Comparison of ENCODE assay signal across 11 cellular contexts in genomic region chr18:46660955-46661749, GRCh38. TPM values are rescaled to one million over a fixed set of nuclear protein-coding genes. Genes with fewer than 3 reads are reported as not detected.
A peak's percentile ranks its signal among the peaks of the same experiment; 100 is the strongest.
DNase-seq lines count a peak whose midpoint lies in the region; ATAC-seq and TF ChIP-seq lines count a peak whose summit lies in the region.
"Had no signal": no experiment of that assay in that cellular context is flagged by ENCODE, and none has a peak within 500 bp of the region (broad histone marks: within the 10 kb centered on the region; RNA-seq: fewer than 3 reads in every experiment).

No MANE protein-coding gene starts in this region.

- H3K9ac ChIP-seq in fibroblast of lung (ENCODE audit: insufficient read depth, low read length): no peak overlapping the region

- H3K36me3 Mint-ChIP-seq in activated CD8-positive, alpha-beta T cell treated with anti-CD3 and anti-CD28 coated beads, Interleukin-2, amount 10 ng/mL, durations not matched to agents 7 days and 5 days (ENCODE audit: low read depth): no peaks in the 10 kb centered on the region

- CTCF ChIA-PET in activated CD8-positive, alpha-beta T cell treated with anti-CD3 and anti-CD28 coated beads, Interleukin-2, amount 10 ng/mL, durations not matched to agents 7 days and 5 days (lab: Charles Lee): interaction anchor here (1.3 to 7.2 kb wide), 5 partner anchors 38 to 513 kb away, joined by 3 to 115 read pairs (median 3); a partner anchor contains a TSS

- POLR2A ChIA-PET in activated CD8-positive, alpha-beta T cell treated with anti-CD3 and anti-CD28 coated beads, Interleukin-2, amount 10 ng/mL, durations not matched to agents 7 days and 5 days (lab: Charles Lee): interaction anchor here (1.0 kb wide), 1 partner anchor 10 kb away, joined by 3 read pairs; no protein-coding TSS in a partner anchor

- no peak overlapping the region for H3K4me2 ChIP-seq in fibroblast of lung (ENCODE audit: extremely low read depth, insufficient read depth, low read length)

- no peak for ATAC-seq in activated CD8-positive, alpha-beta T cell treated with anti-CD3 and anti-CD28 coated beads, Interleukin-2, amount 10 ng/mL, durations not matched to agents 7 days and 5 days
- ATAC-seq in HG02981 (IDR thresholded peaks at IDR 0.05; ENCODE audit: unreplicated experiment) (no peak), HG02571 (IDR thresholded peaks at IDR 0.05; ENCODE audit: unreplicated experiment) (no peak)

- H3K27me3 ChIP-seq in fibroblast of lung (ENCODE audit: control insufficient read depth, insufficient read depth, low read length): no peaks in the 10 kb centered on the region

- no peak overlapping the region for H3K27ac ChIP-seq in fibroblast of lung (ENCODE audit: insufficient read depth, low read length)

- no peak overlapping the region for H3K27ac Mint-ChIP-seq in activated CD8-positive, alpha-beta T cell treated with anti-CD3 and anti-CD28 coated beads, Interleukin-2, amount 10 ng/mL, durations not matched to agents 7 days and 5 days

- peaks cover 3% of the 10 kb centered on the region for H3K4me1 Mint-ChIP-seq in activated CD8-positive, alpha-beta T cell treated with anti-CD3 and anti-CD28 coated beads, Interleukin-2, amount 10 ng/mL, durations not matched to agents 7 days and 5 days (ENCODE audit: low read depth)

- H3K4me3 ChIP-seq in fibroblast of lung (replicated peaks in 1 of 4; ENCODE audit: control extremely low read depth in 1 of 4, insufficient read depth in 1 of 4, low read depth in 3 of 4, low read length in 4 of 4): no peak overlapping the region

- DNase-seq in Daoy (ENCODE audit: low read depth) (peak; percentile 14), NCI-H82 treated with DMSO at 0.1 percent for 48 hours (lab: John Stamatoyannopoulos, UW; ENCODE audit: unreplicated experiment) (peak; percentile 12), fibroblast of lung (ENCODE audit: low read depth in 2 of 2) (peak; percentile 27 to 40), occipital lobe (lab: John Stamatoyannopoulos, UW) (peak; percentile 80)
- no peak for DNase-seq in activated CD8-positive, alpha-beta T cell treated with anti-CD3 and anti-CD28 coated beads, Interleukin-2, amount 10 ng/mL, durations not matched to agents 7 days and 5 days
- DNase-seq in activated naive CD4-positive, alpha-beta T cell treated with Interleukin-2 at 50 U/mL for 16 hours: no peak
- DNase-seq: NCI-H226; stimulated activated CD8-positive, alpha-beta memory T cell treated with anti-CD3 and anti-CD28 coated beads, Interleukin-4, amount 100 ng/mL, for 48 hours; T1000 had no signal

- H2AFZ ChIP-seq in fibroblast of lung (ENCODE audit: low read length): no peak overlapping the region

- no peaks in the 10 kb centered on the region for H3K9me3 ChIP-seq in fibroblast of lung (ENCODE audit: control insufficient read depth, insufficient read depth, low read depth, low read length)

- H3K4me1 ChIP-seq in fibroblast of lung (ENCODE audit: control insufficient read depth, extremely low read depth, insufficient read depth, low read length): no peaks in the 10 kb centered on the region

- no peaks in the 10 kb centered on the region for H3K9me3 Mint-ChIP-seq in activated CD8-positive, alpha-beta T cell treated with anti-CD3 and anti-CD28 coated beads, Interleukin-2, amount 10 ng/mL, durations not matched to agents 7 days and 5 days (ENCODE audit: insufficient read depth)

- no peaks in the 10 kb centered on the region for H3K79me2 ChIP-seq in fibroblast of lung (ENCODE audit: control insufficient read depth, insufficient read depth, low read length)

- no peak for TF ChIP-seq CTCF in fibroblast of lung (conservative IDR thresholded peaks at IDR 0.05 in 1 of 2, IDR thresholded peaks at IDR 0.05 in 1 of 2; ENCODE audit: low read depth in 1 of 2, low read length in 2 of 2)

- no peak overlapping the region for H3K4me3 Mint-ChIP-seq in activated CD8-positive, alpha-beta T cell treated with anti-CD3 and anti-CD28 coated beads, Interleukin-2, amount 10 ng/mL, durations not matched to agents 7 days and 5 days

- H3K36me3 ChIP-seq in fibroblast of lung (ENCODE audit: control insufficient read depth, insufficient read depth, low read length): no peaks in the 10 kb centered on the region

- peaks cover 14% of the 10 kb centered on the region for H3K27me3 Mint-ChIP-seq in activated CD8-positive, alpha-beta T cell treated with anti-CD3 and anti-CD28 coated beads, Interleukin-2, amount 10 ng/mL, durations not matched to agents 7 days and 5 days (ENCODE audit: low read depth)

- H4K20me1 ChIP-seq in fibroblast of lung (ENCODE audit: control insufficient read depth, extremely low read depth, insufficient read depth, low read length): no peaks in the 10 kb centered on the region

RNA-seq across cellular contexts. Expression of gene LOXHD1, which starts 4.1 kb away (rescaled TPM):
- total RNA-seq in Daoy (2014; rRNA removed; shearing (Covaris generic)): not detected in 2 replicates
- total RNA-seq in fibroblast of lung (not detected in 2 replicates), occipital lobe (0.16 TPM)
- polyA plus RNA-seq in fibroblast of lung: not detected in 2 replicates
- not detected in 2 replicates for polyA plus RNA-seq in fibroblast of lung (2012)
- not detected in 2 replicates for polyA minus RNA-seq in fibroblast of lung (ENCODE audit: low replicate concordance)
- total RNA-seq in activated CD8-positive, alpha-beta T cell treated with anti-CD3 and anti-CD28 coated beads, Interleukin-2, amount 10 ng/mL, durations not matched to agents 7 days and 5 days: under 1 TPM; 0.47 to 0.63 TPM

Comparison
In these comparisons a context has a peak if more than half of its experiments do, and no peak if none do; other contexts are left out.
1. DNase-seq: peak in Daoy (single experiment), NCI-H82 treated with DMSO at 0.1 percent for 48 hours (single experiment), fibroblast of lung (2 of 2) and occipital lobe (single experiment); none in activated CD8-positive, alpha-beta T cell treated with anti-CD3 and anti-CD28 coated beads, Interleukin-2, amount 10 ng/mL, durations not matched to agents 7 days and 5 days (single experiment) and activated naive CD4-positive, alpha-beta T cell treated with Interleukin-2 at 50 U/mL for 16 hours (single experiment).